Comparison of ENCODE assay signal across 8 cellular contexts in the genomic region with DNA sequence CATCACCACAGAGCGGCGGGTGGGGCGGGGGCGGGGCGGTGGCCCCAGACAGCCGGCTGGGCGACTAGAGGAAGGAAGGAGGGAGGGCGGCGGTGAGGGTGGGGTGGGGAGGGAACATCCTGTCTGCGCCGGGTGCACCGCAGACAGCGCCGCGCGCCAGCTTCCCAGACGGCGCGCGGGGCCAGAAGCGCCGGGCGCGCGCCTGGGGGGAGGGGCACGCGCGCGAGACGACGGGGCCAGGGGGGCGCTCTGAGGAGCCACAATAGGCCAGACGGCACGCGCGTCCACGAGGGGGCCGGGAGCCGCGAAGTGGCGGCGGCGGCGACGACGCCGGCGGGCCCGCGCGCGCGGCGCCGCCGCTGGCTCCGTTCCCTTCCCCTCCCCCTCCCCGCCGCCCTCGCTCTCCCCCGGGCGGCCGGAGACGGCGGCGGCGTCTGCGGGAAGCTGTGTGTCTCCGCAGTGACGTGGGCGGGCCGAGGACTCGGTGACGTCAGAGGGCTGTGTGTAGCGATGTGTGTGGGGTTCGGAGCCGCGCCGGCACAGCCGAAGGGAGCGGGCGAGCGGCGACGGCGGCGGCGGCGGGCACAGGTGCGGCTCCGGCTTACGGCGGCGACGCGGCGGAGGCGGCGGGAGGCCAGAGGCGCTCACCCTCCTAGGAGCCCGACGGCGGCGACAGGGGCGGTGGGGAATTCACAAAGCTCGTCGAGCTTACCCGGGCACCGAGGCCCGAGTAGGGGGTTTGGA. TPM values are rescaled to one million over a fixed set of nuclear protein-coding genes. Genes with fewer than 3 reads are reported as not detected.
DNase-seq lines count a peak whose midpoint lies in the region; ATAC-seq, FAIRE-seq and TF ChIP-seq lines count a peak whose summit lies in the region.

A gene with protein sequence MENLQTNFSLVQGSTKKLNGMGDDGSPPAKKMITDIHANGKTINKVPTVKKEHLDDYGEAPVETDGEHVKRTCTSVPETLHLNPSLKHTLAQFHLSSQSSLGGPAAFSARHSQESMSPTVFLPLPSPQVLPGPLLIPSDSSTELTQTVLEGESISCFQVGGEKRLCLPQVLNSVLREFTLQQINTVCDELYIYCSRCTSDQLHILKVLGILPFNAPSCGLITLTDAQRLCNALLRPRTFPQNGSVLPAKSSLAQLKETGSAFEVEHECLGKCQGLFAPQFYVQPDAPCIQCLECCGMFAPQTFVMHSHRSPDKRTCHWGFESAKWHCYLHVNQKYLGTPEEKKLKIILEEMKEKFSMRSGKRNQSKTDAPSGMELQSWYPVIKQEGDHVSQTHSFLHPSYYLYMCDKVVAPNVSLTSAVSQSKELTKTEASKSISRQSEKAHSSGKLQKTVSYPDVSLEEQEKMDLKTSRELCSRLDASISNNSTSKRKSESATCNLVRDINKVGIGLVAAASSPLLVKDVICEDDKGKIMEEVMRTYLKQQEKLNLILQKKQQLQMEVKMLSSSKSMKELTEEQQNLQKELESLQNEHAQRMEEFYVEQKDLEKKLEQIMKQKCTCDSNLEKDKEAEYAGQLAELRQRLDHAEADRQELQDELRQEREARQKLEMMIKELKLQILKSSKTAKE (plus strand): TSS at position 540 of the 744 bp plus-strand sequence. CDS start 2,617 bp downstream, outside the sequence.

- no TSS peak for BruUV-seq in endothelial cell of umbilical vein (replicated peaks; lab: Mats Ljungman, UMichigan)

- H3K4me1 ChIP-seq in OCI-LY3 (ENCODE audit: low read length), result peaks cover 60% of the 10 kb centered on the region
- peaks cover 47% of the 10 kb centered on the region for H3K4me1 ChIP-seq in endothelial cell of umbilical vein (ENCODE audit: control insufficient read depth, extremely low read depth, insufficient read depth, low read length)
- peaks cover 60% of the 10 kb centered on the region for H3K4me1 ChIP-seq in mononuclear cell (ENCODE audit: insufficient read depth, low read length)

- peak; percentile 67 for ATAC-seq in GM21528 (IDR thresholded peaks at IDR 0.05; ENCODE audit: low FRiP score, unreplicated experiment)

- H3K9ac ChIP-seq in OCI-LY3 (ENCODE audit: low read length) (peak within 1 kb of the TSS; percentile 96), endothelial cell of umbilical vein (replicated peaks; ENCODE audit: extremely low read depth, insufficient read depth, low read length) (peak within 1 kb of the TSS; percentile 99)

- H3K4me2 ChIP-seq in OCI-LY3 (ENCODE audit: low read length) (peak within 1 kb of the TSS; percentile 93), endothelial cell of umbilical vein (ENCODE audit: insufficient read depth, low read length) (peak within 1 kb of the TSS; percentile 94)

- DNase-seq in D721Med (ENCODE audit: insufficient read length, low spot score) (no peak), HuH-7.5 (ENCODE audit: low spot score) (peak; percentile 72), activated T-cell treated with anti-CD3 and anti-CD28 coated beads for 1 hour (ENCODE audit: low read depth) (peak; percentile 96), endothelial cell of umbilical vein (ENCODE audit: low read depth, low spot score) (peak; percentile 93)
- DNase-seq in stimulated activated CD8-positive, alpha-beta memory T cell treated with anti-CD3 and anti-CD28 coated beads, Interleukin-2, amount 100 ng/mL, for 48 hours (ENCODE audit: low read depth in 2 of 2), result peak; percentile 89 to 92

- TF ChIP-seq POLR2A in endothelial cell of umbilical vein (IDR thresholded peaks at IDR 0.05; ENCODE audit: low read depth, low read length), result peak; percentile 74

- no peaks in the 10 kb centered on the region for H3K9me3 ChIP-seq in OCI-LY3 (ENCODE audit: insufficient read depth, low read length)
- no peaks in the 10 kb centered on the region for H3K9me3 ChIP-seq in endothelial cell of umbilical vein (replicated peaks; ENCODE audit: control insufficient read depth, insufficient read depth, low read length)
- no peaks in the 10 kb centered on the region for H3K9me3 ChIP-seq in mononuclear cell (ENCODE audit: low read depth, low read length)

- CTCF ChIA-PET in endothelial cell of umbilical vein (lab: Charles Lee), result interaction anchor here (0.7 to 2.8 kb wide), 19 partner anchors 8 to 491 kb away, joined by 3 to 16 read pairs (median 5); no protein-coding TSS in a partner anchor

- no peaks in the 10 kb centered on the region for H3K9me1 ChIP-seq in endothelial cell of umbilical vein (replicated peaks; ENCODE audit: control insufficient read depth, extremely low read depth, insufficient read depth, low read length)

- H3K4me3 ChIP-seq in OCI-LY3 (ENCODE audit: low read length) (peak within 1 kb of the TSS; percentile 88), endothelial cell of umbilical vein (replicated peaks in 1 of 3; ENCODE audit: insufficient read depth in 1 of 3, low read depth in 1 of 3, low read length in 3 of 3) (peak within 1 kb of the TSS; percentile 67 to 94 (median 86)), mononuclear cell (ENCODE audit: low read length) (peak within 1 kb of the TSS; percentile 68)

- H3K27ac ChIP-seq in OCI-LY3 (ENCODE audit: low read length), result peak within 1 kb of the TSS; percentile 99
- H3K27ac ChIP-seq in endothelial cell of umbilical vein (ENCODE audit: insufficient read depth, low read depth, low read length), result peak within 1 kb of the TSS; percentile 100

- H3K27me3 ChIP-seq in OCI-LY3 (ENCODE audit: low read depth, low read length) (no peaks in the 10 kb centered on the region), endothelial cell of umbilical vein (ENCODE audit: control insufficient read depth in 2 of 2, insufficient read depth in 2 of 2, low read length in 2 of 2) (no peaks in the 10 kb centered on the region), mononuclear cell (ENCODE audit: insufficient read depth, low read length) (no peaks in the 10 kb centered on the region)

- H3K36me3 ChIP-seq in OCI-LY3 (replicated peaks; ENCODE audit: low read depth, low read length), result peaks cover 31% of the 10 kb centered on the region
- peaks cover 2 to 9% of the 10 kb centered on the region in 2 experiments for H3K36me3 ChIP-seq in endothelial cell of umbilical vein (ENCODE audit: control insufficient read depth in 2 of 2, extremely low read depth in 1 of 2, insufficient read depth in 2 of 2, low read length in 2 of 2)

- dilution Hi-C loops in endothelial cell of umbilical vein (cut with MboI; ENCODE audit: extremely low pct_ligation_motif_present, low sequenced_read_pairs), result no loop called here

- TF ChIP-seq CTCF in D721Med (IDR thresholded peaks at IDR 0.05; ENCODE audit: insufficient read depth, missing control alignments) (peak; percentile 0), OCI-LY3 (IDR thresholded peaks at IDR 0.05; ENCODE audit: low read depth, low read length) (no peak), endothelial cell of umbilical vein (IDR thresholded peaks at IDR 0.05; ENCODE audit: extremely low read depth in 1 of 2, insufficient read depth in 1 of 2, low read depth in 1 of 2, low read length in 2 of 2) (peak in 1 of 2 donors; percentile 23)

- intact Hi-C loops in endothelial cell of umbilical vein (cut with micrococcal nuclease), result loop anchor here (1.0 to 5.0 kb wide), 6 partner anchors 26 to 695 kb away; a partner anchor contains a TSS

- POLR2A ChIA-PET in endothelial cell of umbilical vein (lab: Charles Lee), result interaction anchor here (0.6 to 1.4 kb wide), 3 partner anchors 8 to 34 kb away, joined by 4 read pairs; no protein-coding TSS in a partner anchor

- no peak for FAIRE-seq in D721Med (lab: Jason Lieb, UNC)
- no peak for FAIRE-seq in endothelial cell of umbilical vein (lab: Jason Lieb, UNC)

- H3K79me2 ChIP-seq in OCI-LY3 (ENCODE audit: low read length) (peaks cover 54% of the 10 kb centered on the region), endothelial cell of umbilical vein (ENCODE audit: control insufficient read depth, insufficient read depth, low read length) (peaks cover 47% of the 10 kb centered on the region)

- no peak within 1 kb of the TSS for H2AFZ ChIP-seq in OCI-LY3 (ENCODE audit: low read depth, low read length)
- no peak within 1 kb of the TSS for H2AFZ ChIP-seq in endothelial cell of umbilical vein (ENCODE audit: low read depth, low read length)

- peaks cover 25% of the 10 kb centered on the region for H4K20me1 ChIP-seq in OCI-LY3 (ENCODE audit: insufficient read depth, low read length)
- H4K20me1 ChIP-seq in endothelial cell of umbilical vein (replicated peaks; ENCODE audit: control insufficient read depth, extremely low read depth, insufficient read depth, low read length), result peaks cover 2% of the 10 kb centered on the region

TF ChIP-seq in endothelial cell of umbilical vein, 7 proteins besides CTCF, POLR2A, EP300 and RAD21:
- TF ChIP-seq FOS (IDR thresholded peaks at IDR 0.05; ENCODE audit: borderline replicate concordance, insufficient read depth, low read length) (no peak), GATA2 (IDR thresholded peaks at IDR 0.05; ENCODE audit: insufficient read depth, insufficient read length, low read depth, low read length) (no peak), POLR2AphosphoS5 (IDR thresholded peaks at IDR 0.05; ENCODE audit: insufficient read depth, low read depth, low read length) (peak; percentile 78), JUN (IDR thresholded peaks at IDR 0.05; ENCODE audit: borderline replicate concordance, insufficient read depth, insufficient read length, low read depth) (peak; percentile 10)
- TF ChIP-seq, protein P1, sequence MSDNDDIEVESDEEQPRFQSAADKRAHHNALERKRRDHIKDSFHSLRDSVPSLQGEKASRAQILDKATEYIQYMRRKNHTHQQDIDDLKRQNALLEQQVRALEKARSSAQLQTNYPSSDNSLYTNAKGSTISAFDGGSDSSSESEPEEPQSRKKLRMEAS (IDR thresholded peaks at IDR 0.05; ENCODE audit: insufficient read depth, insufficient read length), result no peak
TF ChIP-seq in endothelial cell of umbilical vein: peak in this region for 2.

RNA-seq across cellular contexts. Expression of the gene that starts here (rescaled TPM):
- total RNA-seq in endothelial cell of umbilical vein (135 and 149 TPM in 2 replicates), mononuclear cell (107 TPM)
- polyA plus RNA-seq in endothelial cell of umbilical vein, result 13.2 and 18.4 TPM in 2 replicates
- 20.2 and 22.9 TPM in 2 replicates for polyA plus RNA-seq in endothelial cell of umbilical vein (2011; cell fraction: cytosol; rRNA removed)
- 69.3 and 85.9 TPM in 2 replicates for polyA plus RNA-seq in endothelial cell of umbilical vein (2011; cell fraction: nucleus; rRNA removed)
- 83.5 and 84.7 TPM in 2 replicates for polyA plus RNA-seq in endothelial cell of umbilical vein (2012)
- polyA minus RNA-seq in endothelial cell of umbilical vein, result 159 and 171 TPM in 2 replicates
- 65.2 TPM for polyA minus RNA-seq in endothelial cell of umbilical vein (2011; cell fraction: cytosol; rRNA and poly(A)+ RNA removed)
- 125 and 167 TPM in 2 replicates for polyA minus RNA-seq in endothelial cell of umbilical vein (2011; cell fraction: nucleus; rRNA and poly(A)+ RNA removed)
